ENCODE assay signal across 9 cellular contexts in genomic region chr21:41923641-41924342, GRCh38.
DNase-seq lines count a peak whose midpoint lies in the region; ATAC-seq and TF ChIP-seq lines count a peak whose summit lies in the region.
"Had no signal": no experiment of that assay in that cellular context is flagged by ENCODE, and none has a peak within 500 bp of the region (broad histone marks: within the 10 kb centered on the region; RNA-seq: fewer than 3 reads in every experiment).

No MANE protein-coding gene starts in this region.

- peaks cover 48% of the 10 kb centered on the region for H3K4me1 Mint-ChIP-seq in T-helper 2 cell treated with Interferon-gamma antibody and Interleukin-4, amounts not matched to agents 5 μg/mL and 100 μg/mL, for 36 hours (ENCODE audit: low read depth)

- H3K4me3 ChIP-seq in DOHH2 (ENCODE audit: low read length) (peak overlapping the region; percentile 79), fibroblast of pulmonary artery (replicated peaks; ENCODE audit: low read depth, low read length) (no peak overlapping the region), skeletal muscle cell (ENCODE audit: low read depth, low read length) (no peak overlapping the region)

- H3K27ac ChIP-seq in DOHH2 (ENCODE audit: low read depth, low read length) = peak overlapping the region; percentile 93

- no peak for TF ChIP-seq CTCF in DOHH2 (IDR thresholded peaks at IDR 0.05; ENCODE audit: low read depth, low read length, poor library complexity, severe bottlenecking)
- TF ChIP-seq CTCF in fibroblast of pulmonary artery (IDR thresholded peaks at IDR 0.05; ENCODE audit: low read length, missing control alignments) = no peak

- H3K9me3 ChIP-seq in DOHH2 (ENCODE audit: control insufficient read depth, insufficient read depth, low read length) = no peaks in the 10 kb centered on the region

- H3K9me2 ChIP-seq in DOHH2 (replicated peaks; ENCODE audit: control insufficient read depth, low read length) = no peaks in the 10 kb centered on the region

- ATAC-seq in GM21528 (IDR thresholded peaks at IDR 0.05; ENCODE audit: low FRiP score, unreplicated experiment) = no peak
- ATAC-seq in GM21423 (IDR thresholded peaks at IDR 0.05; ENCODE audit: unreplicated experiment) = no peak

- no peaks in the 10 kb centered on the region for H3K9me3 Mint-ChIP-seq in T-helper 2 cell treated with Interferon-gamma antibody and Interleukin-4, amounts not matched to agents 5 μg/mL and 100 μg/mL, for 36 hours

- no peaks in the 10 kb centered on the region for H3K27me3 ChIP-seq in DOHH2 (ENCODE audit: control insufficient read depth, low read length)

- no peaks in the 10 kb centered on the region for H3K36me3 Mint-ChIP-seq in T-helper 2 cell treated with Interferon-gamma antibody and Interleukin-4, amounts not matched to agents 5 μg/mL and 100 μg/mL, for 36 hours (ENCODE audit: low read depth)

- peaks cover 85% of the 10 kb centered on the region for H3K4me1 ChIP-seq in DOHH2 (ENCODE audit: control insufficient read depth, low read length)

- H3K27ac Mint-ChIP-seq in T-helper 2 cell treated with Interferon-gamma antibody and Interleukin-4, amounts not matched to agents 5 μg/mL and 100 μg/mL, for 36 hours = peak overlapping the region; percentile 67

- peaks cover 6% of the 10 kb centered on the region for H3K36me3 ChIP-seq in DOHH2 (ENCODE audit: control insufficient read depth, low read length)

- no peak for DNase-seq in T-helper 2 cell treated with Interferon-gamma antibody and Interleukin-4, amounts not matched to agents 5 μg/mL and 100 μg/mL, for 36 hours (ENCODE audit: low spot score)
- DNase-seq in fibroblast of pulmonary artery (ENCODE audit: low read depth) (peak; percentile 37), skeletal muscle cell (ENCODE audit: low read depth) (peak; percentile 67), DMS79 (lab: John Stamatoyannopoulos, UW) (no peak), HK-2 (ENCODE audit: unreplicated experiment) (no peak)
- DNase-seq: NCI-H2081 treated with DMSO at 0.1 percent for 48 hours had no signal

- peaks cover 33% of the 10 kb centered on the region for H3K79me2 ChIP-seq in DOHH2 (ENCODE audit: control insufficient read depth, low read length)

- H3K4me2 ChIP-seq in DOHH2 (ENCODE audit: low read length) = peak overlapping the region; percentile 84

- H3K27me3 Mint-ChIP-seq in T-helper 2 cell treated with Interferon-gamma antibody and Interleukin-4, amounts not matched to agents 5 μg/mL and 100 μg/mL, for 36 hours (ENCODE audit: low read depth) = no peaks in the 10 kb centered on the region

- H4K20me1 ChIP-seq in DOHH2 (ENCODE audit: control insufficient read depth, insufficient read depth, low read depth, low read length) = no peaks in the 10 kb centered on the region

- peaks cover 34% of the 10 kb centered on the region for H3F3A ChIP-seq in DOHH2 (ENCODE audit: control insufficient read depth, insufficient read depth)

- H3K4me3 Mint-ChIP-seq in T-helper 2 cell treated with Interferon-gamma antibody and Interleukin-4, amounts not matched to agents 5 μg/mL and 100 μg/mL, for 36 hours = peak overlapping the region; percentile 77

Comparison
In these comparisons a context has a peak if more than half of its experiments do, and no peak if none do; other contexts are left out.
1. DNase-seq: peak in fibroblast of pulmonary artery (single experiment) and skeletal muscle cell (single experiment); none in T-helper 2 cell treated with Interferon-gamma antibody and Interleukin-4, amounts not matched to agents 5 μg/mL and 100 μg/mL, for 36 hours (single experiment), DMS79 (single experiment) and HK-2 (single experiment).